In genomic region chr14:39176263-39177167, GRCh38 we compare ENCODE assay signal across 10 cellular contexts. TPM values are rescaled to one million over a fixed set of nuclear protein-coding genes. Genes with fewer than 3 reads are reported as not detected.
DNase-seq lines count a peak whose midpoint lies in the region; ATAC-seq, FAIRE-seq and TF ChIP-seq lines count a peak whose summit lies in the region.
"Had no signal": no experiment of that assay in that cellular context is flagged by ENCODE, and none has a peak within 500 bp of the region (broad histone marks: within the 10 kb centered on the region; RNA-seq: fewer than 3 reads in every experiment).

No MANE protein-coding gene starts in this region.

- no peak for TF ChIP-seq POLR2A in right lobe of liver (IDR thresholded peaks at IDR 0.05)

- CTCF ChIA-PET in activated naive CD4-positive, alpha-beta T cell treated with anti-CD3 and anti-CD28 coated beads for 36 hours (lab: Charles Lee) = no interaction called here

- peak overlapping the region; percentile 100 for H3K4me3 Mint-ChIP-seq in activated naive CD4-positive, alpha-beta T cell treated with anti-CD3 and anti-CD28 coated beads for 36 hours
- H3K4me3 Mint-ChIP-seq in astrocyte (ENCODE audit: unreplicated experiment) = peak overlapping the region; percentile 99

- H2AFZ ChIP-seq in astrocyte (ENCODE audit: low read depth, low read length) = no peak overlapping the region

- ATAC-seq in right lobe of liver (no peak), GM19328 (IDR thresholded peaks at IDR 0.05; ENCODE audit: unreplicated experiment) (no peak), HG03457 (IDR thresholded peaks at IDR 0.05; ENCODE audit: unreplicated experiment) (no peak)

- peak overlapping the region; percentile 93 for H3K4me2 ChIP-seq in astrocyte (ENCODE audit: low read length)

- peak overlapping the region; percentile 96 for H3K27ac ChIP-seq in astrocyte (ENCODE audit: low read depth, low read length)
- peak overlapping the region; percentile 92 to 98 (median 94) for H3K27ac ChIP-seq in right lobe of liver
- peak overlapping the region in 1 of 2 donors; percentile 84 for H3K27ac ChIP-seq in tibial artery

- no peaks in the 10 kb centered on the region for H3K27me3 Mint-ChIP-seq in activated naive CD4-positive, alpha-beta T cell treated with anti-CD3 and anti-CD28 coated beads for 36 hours (ENCODE audit: low read depth)
- no peaks in the 10 kb centered on the region for H3K27me3 Mint-ChIP-seq in astrocyte (ENCODE audit: low read depth, unreplicated experiment)

- H3K27ac Mint-ChIP-seq in activated naive CD4-positive, alpha-beta T cell treated with anti-CD3 and anti-CD28 coated beads for 36 hours = peak overlapping the region; percentile 100
- peak overlapping the region; percentile 95 for H3K27ac Mint-ChIP-seq in astrocyte (ENCODE audit: unreplicated experiment)

- FAIRE-seq in astrocyte (lab: Jason Lieb, UNC) (no peak), RCC 7860 (lab: Jason Lieb, UNC) (no peak)

- H3K4me1 ChIP-seq in astrocyte (ENCODE audit: insufficient read depth, low read length) (peaks cover 14% of the 10 kb centered on the region), right lobe of liver (peaks cover 0 to 21% (median 12%) of the 10 kb centered on the region in 4 donors), tibial artery (peaks cover 0 to 21% (median 14%) of the 10 kb centered on the region in 4 donors)

- H3K79me2 ChIP-seq in astrocyte (ENCODE audit: insufficient read depth, low read length) = peaks cover 63% of the 10 kb centered on the region

- DNase-seq in activated naive CD4-positive, alpha-beta T cell treated with anti-CD3 and anti-CD28 coated beads for 36 hours = no peak
- DNase-seq in activated naive CD4-positive, alpha-beta T cell treated with Interleukin-2 at 50 U/mL for 16 hours = no peak
- DNase-seq in astrocyte (ENCODE audit: low read depth) (no peak), right lobe of liver (no peak), tibial artery (no peak), RCC 7860 (ENCODE audit: low spot score) (no peak)
- DNase-seq: DMS 273 treated with DMSO at 0.1 percent for 48 hours, SIG-M5 had no signal

- intact Hi-C loops in activated naive CD4-positive, alpha-beta T cell treated with anti-CD3 and anti-CD28 coated beads for 36 hours (cut with micrococcal nuclease) = no loop called here
- intact Hi-C loops in right lobe of liver (cut with DNase I) (loop anchor here in 1 of 2 donors (10.0 kb wide), 1 partner anchor 98 kb away; no protein-coding TSS in a partner anchor), tibial artery (cut with DNase I; ENCODE audit: low total_unique reads) (no loop called here)

- whole genome bisulfite sequencing in right lobe of liver (ENCODE audit: insufficient coverage, low coverage, low lambda C conversion rate, missing lambda C conversion rate) = 40% methylated on average over 5 of the region's 5 CpGs

- TF ChIP-seq CTCF in astrocyte (IDR thresholded peaks at IDR 0.05; ENCODE audit: insufficient read depth, low read depth, low read length) (no peak), right lobe of liver (IDR thresholded peaks at IDR 0.05) (no peak), tibial artery (IDR thresholded peaks at IDR 0.05) (no peak)

- H3K4me1 Mint-ChIP-seq in activated naive CD4-positive, alpha-beta T cell treated with anti-CD3 and anti-CD28 coated beads for 36 hours (ENCODE audit: low read depth) = peaks cover 42% of the 10 kb centered on the region
- H3K4me1 Mint-ChIP-seq in astrocyte (ENCODE audit: low read depth, unreplicated experiment) = peaks cover 13% of the 10 kb centered on the region

- H3K4me3 ChIP-seq in astrocyte (ENCODE audit: insufficient read depth, low read depth, low read length) = peak overlapping the region; percentile 97
- H3K4me3 ChIP-seq in right lobe of liver = peak overlapping the region; percentile 69 to 93 (median 82)
- H3K4me3 ChIP-seq in tibial artery = peak overlapping the region; percentile 78 to 86

- no peaks in the 10 kb centered on the region for H3K9me3 ChIP-seq in astrocyte (ENCODE audit: insufficient read depth, low read depth, low read length)
- no peaks in the 10 kb centered on the region for H3K9me3 ChIP-seq in right lobe of liver
- no peaks in the 10 kb centered on the region for H3K9me3 ChIP-seq in tibial artery

- no peaks in the 10 kb centered on the region for H3K27me3 ChIP-seq in astrocyte (ENCODE audit: insufficient read depth, low read length)
- no peaks in the 10 kb centered on the region for H3K27me3 ChIP-seq in right lobe of liver
- no peaks in the 10 kb centered on the region for H3K27me3 ChIP-seq in tibial artery

- peaks cover 41% of the 10 kb centered on the region for H4K20me1 ChIP-seq in astrocyte (ENCODE audit: insufficient read depth, low read length)

- peaks cover 40% of the 10 kb centered on the region for H3K36me3 Mint-ChIP-seq in activated naive CD4-positive, alpha-beta T cell treated with anti-CD3 and anti-CD28 coated beads for 36 hours (ENCODE audit: low read depth)
- peaks cover 13% of the 10 kb centered on the region for H3K36me3 Mint-ChIP-seq in astrocyte (ENCODE audit: low read depth, unreplicated experiment)

- peaks cover 49% of the 10 kb centered on the region for H3K36me3 ChIP-seq in astrocyte (ENCODE audit: insufficient read depth, low read length)
- H3K36me3 ChIP-seq in right lobe of liver = peaks cover 22 to 52% (median 40%) of the 10 kb centered on the region in 4 donors
- peaks cover 51 to 53% (median 51%) of the 10 kb centered on the region in 3 donors for H3K36me3 ChIP-seq in tibial artery

- peak overlapping the region; percentile 99 for H3K9ac ChIP-seq in astrocyte (ENCODE audit: low read length)

- H3K9me3 Mint-ChIP-seq in activated naive CD4-positive, alpha-beta T cell treated with anti-CD3 and anti-CD28 coated beads for 36 hours = no peaks in the 10 kb centered on the region
- no peaks in the 10 kb centered on the region for H3K9me3 Mint-ChIP-seq in astrocyte (ENCODE audit: unreplicated experiment)

RNA-seq across cellular contexts. Expression of gene PNN, which starts 1.5 kb away (rescaled TPM):
- 100 to 1,000 TPM in 1 of 2 experiments, 10 to 100 TPM in 1; 99.6 to 100 TPM for total RNA-seq in activated naive CD4-positive, alpha-beta T cell treated with anti-CD3 and anti-CD28 coated beads for 36 hours
- total RNA-seq in astrocyte (67.3 and 78.1 TPM in 2 replicates), right lobe of liver (10 to 100 TPM; 12.2 to 42.0 (median 23.8) TPM)

RNA-seq across cellular contexts. Expression of gene TRAPPC6B, which starts 6.4 kb away (rescaled TPM):
- 10 to 100 TPM; 19.8 TPM for total RNA-seq in activated naive CD4-positive, alpha-beta T cell treated with anti-CD3 and anti-CD28 coated beads for 36 hours
- 28.9 and 35.2 TPM in 2 replicates for total RNA-seq in astrocyte
- 10 to 100 TPM; 11.4 to 26.9 (median 15.1) TPM for total RNA-seq in right lobe of liver

RNA-seq across cellular contexts. Expression of gene MIA2, which starts 57.2 kb away (rescaled TPM):
- 10 to 100 TPM; 19.9 to 20.9 TPM for total RNA-seq in activated naive CD4-positive, alpha-beta T cell treated with anti-CD3 and anti-CD28 coated beads for 36 hours
- total RNA-seq in astrocyte (18.2 and 20.7 TPM in 2 replicates), right lobe of liver (10 to 100 TPM; 58.7 to 90.8 (median 73.6) TPM)
